ENCODE assay signal across 20 cellular contexts in genomic region chr17:82874011-82874835, GRCh38. TPM values are rescaled to one million over a fixed set of nuclear protein-coding genes. Genes with fewer than 3 reads are reported as not detected.
DNase-seq lines count a peak whose midpoint lies in the region; ATAC-seq and TF ChIP-seq lines count a peak whose summit lies in the region.
"Had no signal": no experiment of that assay in that cellular context is flagged by ENCODE, and none has a peak within 500 bp of the region (broad histone marks: within the 10 kb centered on the region; RNA-seq: fewer than 3 reads in every experiment).

No MANE protein-coding gene starts in this region.

- H3K27ac Mint-ChIP-seq in GM23338, result peak overlapping the region; percentile 67; the same call in 1 of the 2 replicates
- H3K27ac Mint-ChIP-seq in WTC11, result peak overlapping the region; percentile 87
- peak overlapping the region; percentile 57 for H3K27ac Mint-ChIP-seq in stimulated activated memory B cell treated with anti-CD40 and anti-IgM and Interleukin-4, amounts not matched to agents 10 μg/mL and 1 μg/mL and 100 μg/mL, for 72 hours

- H3K4me3 ChIP-seq in GM23338, result no peak overlapping the region
- no peak overlapping the region for H3K4me3 ChIP-seq in left lung
- H3K4me3 ChIP-seq: heart left ventricle, Peyer's patch had no signal

- H3K36me3 ChIP-seq in GM23338 (ENCODE audit: insufficient read depth), result no peaks in the 10 kb centered on the region; the same call in 1 of the 2 replicates
- H3K36me3 ChIP-seq in left lung, result peaks cover 0 to 25% of the 10 kb centered on the region in 2 donors

- POLR2A ChIA-PET in WTC11 (lab: Charles Lee), result no interaction called here

- H3K9me2 ChIP-seq in GM23338 (ENCODE audit: insufficient read depth), result no peaks in the 10 kb centered on the region

- no peak overlapping the region for H3K4me2 ChIP-seq in GM23338

- H3K4me3 Mint-ChIP-seq in GM23338 (no peak overlapping the region), WTC11 (no peak overlapping the region)
- H3K4me3 Mint-ChIP-seq in stimulated activated memory B cell treated with anti-CD40 and anti-IgM and Interleukin-4, amounts not matched to agents 10 μg/mL and 1 μg/mL and 100 μg/mL, for 72 hours, result no peak overlapping the region

- H3K27me3 Mint-ChIP-seq in GM23338 (ENCODE audit: insufficient read depth, low read depth, poor library complexity) (peaks cover 8% of the 10 kb centered on the region), WTC11 (ENCODE audit: low read depth) (no peaks in the 10 kb centered on the region)
- no peaks in the 10 kb centered on the region for H3K27me3 Mint-ChIP-seq in stimulated activated memory B cell treated with anti-CD40 and anti-IgM and Interleukin-4, amounts not matched to agents 10 μg/mL and 1 μg/mL and 100 μg/mL, for 72 hours

- H3K4me1 Mint-ChIP-seq in GM23338 (peaks cover 23% of the 10 kb centered on the region), WTC11 (peaks cover 24% of the 10 kb centered on the region)
- H3K4me1 Mint-ChIP-seq in stimulated activated memory B cell treated with anti-CD40 and anti-IgM and Interleukin-4, amounts not matched to agents 10 μg/mL and 1 μg/mL and 100 μg/mL, for 72 hours, result peaks cover 46% of the 10 kb centered on the region

- CTCF ChIA-PET in WTC11 (lab: Charles Lee), result interaction anchor here (1.4 to 1.5 kb wide), 3 partner anchors 9 to 92 kb away, joined by 3 to 8 read pairs (median 6); no protein-coding TSS in a partner anchor

- H3K27me3 ChIP-seq in GM23338 (ENCODE audit: insufficient read depth) (no peaks in the 10 kb centered on the region), left lung (no peaks in the 10 kb centered on the region)
- H3K27me3 ChIP-seq: heart left ventricle, Peyer's patch had no signal

- H3K36me3 Mint-ChIP-seq in GM23338 (ENCODE audit: low read depth) (peaks cover 22% of the 10 kb centered on the region), WTC11 (peaks cover 21% of the 10 kb centered on the region)
- peaks cover 25% of the 10 kb centered on the region for H3K36me3 Mint-ChIP-seq in stimulated activated memory B cell treated with anti-CD40 and anti-IgM and Interleukin-4, amounts not matched to agents 10 μg/mL and 1 μg/mL and 100 μg/mL, for 72 hours

- H3K27ac ChIP-seq in GM23338 (ENCODE audit: low read depth), result peak overlapping the region; percentile 68
- H3K27ac ChIP-seq in left lung, result peak overlapping the region in 1 of 2 donors; percentile 81
- H3K27ac ChIP-seq: parathyroid adenoma, Peyer's patch had no signal

- H4K20me1 ChIP-seq in GM23338 (replicated peaks; ENCODE audit: insufficient read depth), result no peaks in the 10 kb centered on the region

- intact Hi-C loops in left lung (cut with DNase I), result no loop called here

- no peaks in the 10 kb centered on the region for H3K9me3 ChIP-seq in left lung
- H3K9me3 ChIP-seq: heart left ventricle, Peyer's patch had no signal

- DNase-seq in GM23338 (ENCODE audit: low spot score) (no peak), WTC11 (ENCODE audit: low spot score) (no peak), left lung (peak in 1 of 2 donors; percentile 86), retina (no peak), RPMI8226 (no peak), activated gamma-delta T cell (lab: John Stamatoyannopoulos, UW) (no peak)
- DNase-seq: activated CD8-positive, alpha-beta memory T cell treated with anti-CD3 and anti-CD28 coated beads for 24 hours; amygdala; DMS79; islet precursor cell; NCI-H2029; NCI-H526; Peyer's patch had no signal

- peaks cover 50% of the 10 kb centered on the region for H3K79me2 ChIP-seq in GM23338 (replicated peaks; ENCODE audit: insufficient read depth)

- H3K9me3 Mint-ChIP-seq in GM23338 (no peaks in the 10 kb centered on the region; the same call in 2 of the 3 replicates), WTC11 (no peaks in the 10 kb centered on the region)
- H3K9me3 Mint-ChIP-seq in stimulated activated memory B cell treated with anti-CD40 and anti-IgM and Interleukin-4, amounts not matched to agents 10 μg/mL and 1 μg/mL and 100 μg/mL, for 72 hours, result no peaks in the 10 kb centered on the region

- TF ChIP-seq CTCF in GM23338 (conservative IDR thresholded peaks at IDR 0.05; ENCODE audit: low read depth in 2 of 2), result no peak
- TF ChIP-seq CTCF in WTC11 (IDR thresholded peaks at IDR 0.05), result no peak
- no peak for TF ChIP-seq CTCF in left lung (IDR thresholded peaks at IDR 0.05)

- ATAC-seq in GM23338 (peak; percentile 10; the same call in 1 of the 3 replicates), WTC11 (no peak), left lung (peak; percentile 64), GM18861 (IDR thresholded peaks at IDR 0.05; ENCODE audit: unreplicated experiment) (no peak)
- ATAC-seq in stimulated activated memory B cell treated with anti-CD40 and anti-IgM and Interleukin-4, amounts not matched to agents 10 μg/mL and 1 μg/mL and 100 μg/mL, for 72 hours, result no peak
- ATAC-seq: heart left ventricle had no signal

- H3K4me1 ChIP-seq in GM23338 (ENCODE audit: insufficient read depth) (no peaks in the 10 kb centered on the region), left lung (peaks cover 32 to 50% of the 10 kb centered on the region in 2 donors)
- H3K4me1 ChIP-seq: parathyroid adenoma had no signal

- H3F3A ChIP-seq in GM23338 (replicated peaks; ENCODE audit: low read depth), result no peaks in the 10 kb centered on the region

- H2AFZ ChIP-seq in GM23338, result no peak overlapping the region
- H2AFZ ChIP-seq: parathyroid adenoma had no signal

TF ChIP-seq in GM23338, 12 proteins besides CTCF, POLR2A, EP300 and RAD21:
- TF ChIP-seq EZH2 (IDR thresholded peaks at IDR 0.05; ENCODE audit: low read depth, unreplicated experiment), result no peak
- no peak for TF ChIP-seq JUNB (IDR thresholded peaks at IDR 0.05; ENCODE audit: unreplicated experiment)
- TF ChIP-seq ZNF331 (CRISPR knock-in tag; IDR thresholded peaks at IDR 0.05; ENCODE audit: low read depth), result no peak
- no peak for TF ChIP-seq ETS1 (IDR thresholded peaks at IDR 0.05)
- no peak for TF ChIP-seq CREB1 (CRISPR knock-in tag; IDR thresholded peaks at IDR 0.05; ENCODE audit: low read depth)
- TF ChIP-seq NANOG (IDR thresholded peaks at IDR 0.05; ENCODE audit: borderline replicate concordance), result no peak
- no peak for TF ChIP-seq ZNF114 (CRISPR knock-in tag; IDR thresholded peaks at IDR 0.05)

TF ChIP-seq in WTC11, 78 proteins besides CTCF, POLR2A, EP300 and RAD21:
- TF ChIP-seq GRHL2 (CRISPR knock-in tag; IDR thresholded peaks at IDR 0.05; ENCODE audit: insufficient replicate concordance, severe bottlenecking), result no peak
- no peak for TF ChIP-seq SOX15 (CRISPR knock-in tag; IDR thresholded peaks at IDR 0.05)
- TF ChIP-seq FOXJ3 (CRISPR knock-in tag; IDR thresholded peaks at IDR 0.05; ENCODE audit: borderline replicate concordance), result no peak
- no peak for TF ChIP-seq ZNF317 (CRISPR knock-in tag; IDR thresholded peaks at IDR 0.05; ENCODE audit: borderline replicate concordance, low read depth)
- no peak for TF ChIP-seq NFATC4 (CRISPR knock-in tag; IDR thresholded peaks at IDR 0.05)
- TF ChIP-seq ZBTB43 (CRISPR knock-in tag; IDR thresholded peaks at IDR 0.05), result no peak
- no peak for TF ChIP-seq GABPB1 (CRISPR knock-in tag; IDR thresholded peaks at IDR 0.05)
- TF ChIP-seq TEAD1 (CRISPR knock-in tag; IDR thresholded peaks at IDR 0.05), result no peak
- TF ChIP-seq USF2 (CRISPR knock-in tag; IDR thresholded peaks at IDR 0.05), result no peak

RNA-seq across cellular contexts. Expression of gene ZNF750, which starts 34.4 kb away (rescaled TPM):
- total RNA-seq in GM23338 (2014; rRNA removed; shearing (Covaris generic)), result 0.17 TPM in 1 of 2 replicates, not detected in the other
- 0.13 and 0.19 TPM in 2 replicates for polyA plus RNA-seq in GM23338 (2016; fragmentation: Nextera tagmentation; extraction: Ambion mirVana)
- total RNA-seq in WTC11 (2021) (0.04 to 0.07 TPM in 2 of 3 replicates, not detected in the other), left lung (1 to 10 TPM; 1.6 to 3.4 TPM)
- total RNA-seq: M059J, mucosa of gallbladder, Peyer's patch had no signal
- polyA plus RNA-seq: BJ had no signal

Comparison
In these comparisons a context has a peak if more than half of its experiments do, and no peak if none do; other contexts are left out.
1. ATAC-seq: peak in GM23338 (single experiment) and left lung (single experiment); none in WTC11 (single experiment), stimulated activated memory B cell treated with anti-CD40 and anti-IgM and Interleukin-4, amounts not matched to agents 10 μg/mL and 1 μg/mL and 100 μg/mL, for 72 hours (single experiment) and GM18861 (single experiment).
2. Peak in every context shown above with its lines, with median percentiles within 50 percentile points of each other: H3K27ac Mint-ChIP-seq.